In genomic region chr11:65434057-65434666, GRCh38 we compare ENCODE assay signal across 9 cellular contexts. TPM values are rescaled to one million over a fixed set of nuclear protein-coding genes. Genes with fewer than 3 reads are reported as not detected.
A peak's percentile ranks its signal among the peaks of the same experiment; 100 is the strongest.
DNase-seq lines count a peak whose midpoint lies in the region; ATAC-seq and TF ChIP-seq lines count a peak whose summit lies in the region.
"Had no signal": no experiment of that assay in that cellular context is flagged by ENCODE, and none has a peak within 500 bp of the region (broad histone marks: within the 10 kb centered on the region; RNA-seq: fewer than 3 reads in every experiment).

No MANE protein-coding gene starts in this region.

- H3K27me3 ChIP-seq in GM23248 (replicated peaks; ENCODE audit: insufficient read depth) (no peaks in the 10 kb centered on the region), skeletal muscle satellite cell (ENCODE audit: control insufficient read depth, insufficient read depth, low read length) (no peaks in the 10 kb centered on the region)

- H3K36me3 ChIP-seq in GM23248 (ENCODE audit: low read depth) (peaks cover 62% of the 10 kb centered on the region), skeletal muscle satellite cell (ENCODE audit: insufficient read depth, low read length) (peaks cover 51% of the 10 kb centered on the region)

- ATAC-seq in GM18520 (IDR thresholded peaks at IDR 0.05; ENCODE audit: unreplicated experiment) (no peak), HG03571 (IDR thresholded peaks at IDR 0.05; ENCODE audit: unreplicated experiment) (no peak)

- H3K9ac ChIP-seq in GM23248 (peak overlapping the region; percentile 100), skeletal muscle satellite cell (ENCODE audit: low read depth, low read length) (peak overlapping the region; percentile 44)

- no peak overlapping the region for H2AFZ ChIP-seq in GM23248

- peak overlapping the region; percentile 100 for H3K27ac ChIP-seq in GM23248

- no peaks in the 10 kb centered on the region for H3K9me2 ChIP-seq in GM23248 (ENCODE audit: insufficient read depth)

- TF ChIP-seq CTCF in foreskin fibroblast (IDR thresholded peaks at IDR 0.05; ENCODE audit: low read depth, low read length): no peak

- H3K79me2 ChIP-seq in GM23248 (ENCODE audit: insufficient read depth): peaks cover 99% of the 10 kb centered on the region

- WGBS in GM23248 (ENCODE audit: low coverage in 1 of 2, low lambda C conversion rate in 2 of 2, missing lambda C conversion rate in 2 of 2), 2 experiments: 69 to 71% methylated on average over 6 of the region's 6 CpGs

- H3K9me3 ChIP-seq in GM23248 (ENCODE audit: low read depth) (no peaks in the 10 kb centered on the region), skeletal muscle satellite cell (replicated peaks; ENCODE audit: low read length) (no peaks in the 10 kb centered on the region)

- H3K4me3 ChIP-seq in GM23248: peak overlapping the region; percentile 93
- peak overlapping the region; percentile 8 to 18 for H3K4me3 ChIP-seq in foreskin fibroblast (ENCODE audit: low read depth in 1 of 2, low read length in 2 of 2)
- H3K4me3 ChIP-seq in skeletal muscle satellite cell (ENCODE audit: low read length): peak overlapping the region; percentile 39

- H3F3A ChIP-seq in GM23248 (ENCODE audit: insufficient read depth): peaks cover 99% of the 10 kb centered on the region

- peak; percentile 59 for DNase-seq in GM23248
- peak; percentile 39 for DNase-seq in activated CD8-positive, alpha-beta memory T cell treated with anti-CD3 and anti-CD28 coated beads, Interleukin-2, amount 50 U/mL, for 48 hours
- DNase-seq in foreskin fibroblast: peak in 1 of 2 donors; percentile 16
- DNase-seq in NCI-H2107 (lab: John Stamatoyannopoulos, UW): no peak
- no peak for DNase-seq in GOT3 (lab: John Stamatoyannopoulos, UW)
- DNase-seq: activated B cell treated with CpG ODN at 0.5 μM for 24 hours had no signal

- H3K4me2 ChIP-seq in GM23248 (ENCODE audit: unreplicated experiment) (peak overlapping the region; percentile 96), skeletal muscle satellite cell (ENCODE audit: low read length) (peak overlapping the region; percentile 82)

- H3K4me1 ChIP-seq in GM23248 (ENCODE audit: insufficient read depth): peaks cover 63% of the 10 kb centered on the region
- peaks cover 31% of the 10 kb centered on the region for H3K4me1 ChIP-seq in skeletal muscle satellite cell (ENCODE audit: control insufficient read depth, insufficient read depth, low read length)

- H4K20me1 ChIP-seq in GM23248 (ENCODE audit: insufficient read depth): peaks cover 64% of the 10 kb centered on the region

- in situ Hi-C loops in GM23248 (cut with MboI): no loop called here

RNA-seq across cellular contexts. Expression of gene NEAT1, which starts 11.6 kb away (rescaled TPM):
- total RNA-seq in GM23248 (2014; rRNA removed; shearing (Covaris generic)): 74.3 and 143 TPM in 2 replicates
- polyA plus RNA-seq in GM23248 (2016; fragmentation: Nextera tagmentation; extraction: Ambion mirVana): 36.2 and 50.7 TPM in 2 replicates
- total RNA-seq in skeletal muscle satellite cell (2012; rRNA removed): 147 and 206 TPM in 2 replicates

RNA-seq across cellular contexts. Expression of gene FRMD8, which starts 47.7 kb away (rescaled TPM):
- total RNA-seq in GM23248 (2014; rRNA removed; shearing (Covaris generic)): 80.2 and 106 TPM in 2 replicates
- polyA plus RNA-seq in GM23248 (2016; fragmentation: Nextera tagmentation; extraction: Ambion mirVana): 25.4 and 30.0 TPM in 2 replicates
- 40.3 and 51.8 TPM in 2 replicates for total RNA-seq in skeletal muscle satellite cell (2012; rRNA removed)

RNA-seq across cellular contexts. Expression of gene SLC25A45, which starts 51.7 kb away (rescaled TPM):
- total RNA-seq in GM23248 (2014; rRNA removed; shearing (Covaris generic)): 3.6 and 6.4 TPM in 2 replicates
- polyA plus RNA-seq in GM23248 (2016; fragmentation: Nextera tagmentation; extraction: Ambion mirVana): 3.7 and 3.9 TPM in 2 replicates
- 1.3 and 2.0 TPM in 2 replicates for total RNA-seq in skeletal muscle satellite cell (2012; rRNA removed)

Comparison
In these comparisons a context has a peak if more than half of its experiments do, and no peak if none do; other contexts are left out.
1. DNase-seq: peak in GM23248 (single experiment) and activated CD8-positive, alpha-beta memory T cell treated with anti-CD3 and anti-CD28 coated beads, Interleukin-2, amount 50 U/mL, for 48 hours (single experiment); none in NCI-H2107 (single experiment) and GOT3 (single experiment).
2. H3K4me3 ChIP-seq: peak in every context shown above with its lines; median percentile 93 in GM23248; 39 in skeletal muscle satellite cell; 13 in foreskin fibroblast.